Comparison of ENCODE assay signal across 9 cellular contexts in genomic region chr9:137190315-137190853, GRCh38. TPM values are rescaled to one million over a fixed set of nuclear protein-coding genes. Genes with fewer than 3 reads are reported as not detected.
DNase-seq lines count a peak whose midpoint lies in the region; ATAC-seq and TF ChIP-seq lines count a peak whose summit lies in the region.
"Had no signal": no experiment of that assay in that cellular context is flagged by ENCODE, and none has a peak within 500 bp of the region (broad histone marks: within the 10 kb centered on the region; RNA-seq: fewer than 3 reads in every experiment).

No MANE protein-coding gene starts in this region.

- no peaks in the 10 kb centered on the region for H3K27me3 Mint-ChIP-seq in activated naive CD4-positive, alpha-beta T cell treated with anti-CD3 and anti-CD28 coated beads for 36 hours (ENCODE audit: low read depth)
- no peaks in the 10 kb centered on the region for H3K27me3 Mint-ChIP-seq in activated CD8-positive, alpha-beta T cell treated with anti-CD3 and anti-CD28 coated beads for 36 hours

- peaks cover 33% of the 10 kb centered on the region for H3K4me1 Mint-ChIP-seq in activated naive CD4-positive, alpha-beta T cell treated with anti-CD3 and anti-CD28 coated beads for 36 hours (ENCODE audit: low read depth)
- H3K4me1 Mint-ChIP-seq in activated CD8-positive, alpha-beta T cell treated with anti-CD3 and anti-CD28 coated beads for 36 hours (ENCODE audit: low read depth) = peaks cover 30% of the 10 kb centered on the region

- H3K4me2 ChIP-seq in hepatocyte = peak overlapping the region; percentile 92

- no peaks in the 10 kb centered on the region for H3K9me3 ChIP-seq in hepatocyte (ENCODE audit: low read depth)

- intact Hi-C loops in activated naive CD4-positive, alpha-beta T cell treated with anti-CD3 and anti-CD28 coated beads for 36 hours (cut with micrococcal nuclease) = no loop called here
- intact Hi-C loops in activated CD8-positive, alpha-beta T cell treated with anti-CD3 and anti-CD28 coated beads for 36 hours (cut with micrococcal nuclease) = no loop called here

- no peaks in the 10 kb centered on the region for H3K36me3 ChIP-seq in hepatocyte (replicated peaks; ENCODE audit: insufficient read depth, low read depth)

- ATAC-seq in activated CD8-positive, alpha-beta T cell treated with anti-CD3 and anti-CD28 coated beads for 36 hours = no peak

- H3K27ac ChIP-seq in hepatocyte (peak overlapping the region; percentile 98), temporal lobe (ENCODE audit: low read depth, low read length) (peak overlapping the region; percentile 100)

- DNase-seq in activated naive CD4-positive, alpha-beta T cell treated with anti-CD3 and anti-CD28 coated beads for 36 hours = no peak
- no peak for DNase-seq in activated naive CD4-positive, alpha-beta T cell treated with anti-CD3 and anti-CD28 coated beads, Interleukin-2, amount 50 U/mL, for 16 hours
- no peak for DNase-seq in activated CD8-positive, alpha-beta T cell treated with anti-CD3 and anti-CD28 coated beads for 36 hours
- DNase-seq in hepatocyte (ENCODE audit: low spot score) (peak; percentile 42), SIG-M5 (lab: John Stamatoyannopoulos, UW) (no peak), NOMO-1 (lab: John Stamatoyannopoulos, UW; ENCODE audit: unreplicated experiment in 2 of 2) (no peak), hypothalamus (lab: John Stamatoyannopoulos, UW) (no peak)
- DNase-seq: SHP77 had no signal

- peaks cover 45% of the 10 kb centered on the region for H4K20me1 ChIP-seq in hepatocyte (ENCODE audit: insufficient read depth, poor library complexity, severe bottlenecking)

- 96% methylated on average over 5 of the region's 9 CpGs for WGBS in hepatocyte (ENCODE audit: low lambda C conversion rate, missing lambda C conversion rate)

- POLR2A ChIA-PET in activated CD8-positive, alpha-beta T cell treated with anti-CD3 and anti-CD28 coated beads for 36 hours (lab: Charles Lee) = interaction anchor here (1.3 to 4.0 kb wide), 3 partner anchors 8 to 63 kb away, joined by 5 to 16 read pairs (median 9); no protein-coding TSS in a partner anchor

- H3K4me3 Mint-ChIP-seq in activated naive CD4-positive, alpha-beta T cell treated with anti-CD3 and anti-CD28 coated beads for 36 hours = peak overlapping the region; percentile 92
- H3K4me3 Mint-ChIP-seq in activated CD8-positive, alpha-beta T cell treated with anti-CD3 and anti-CD28 coated beads for 36 hours = peak overlapping the region; percentile 52

- TF ChIP-seq CTCF in activated CD8-positive, alpha-beta T cell treated with anti-CD3 and anti-CD28 coated beads for 36 hours (IDR thresholded peaks at IDR 0.05) = no peak
- TF ChIP-seq CTCF in hepatocyte (IDR thresholded peaks at IDR 0.05; ENCODE audit: poor library complexity) = no peak

- no peak overlapping the region for H3K4me3 ChIP-seq in hepatocyte

- no peaks in the 10 kb centered on the region for H3K27me3 ChIP-seq in hepatocyte

- no peaks in the 10 kb centered on the region for H3K9me3 Mint-ChIP-seq in activated naive CD4-positive, alpha-beta T cell treated with anti-CD3 and anti-CD28 coated beads for 36 hours
- H3K9me3 Mint-ChIP-seq in activated CD8-positive, alpha-beta T cell treated with anti-CD3 and anti-CD28 coated beads for 36 hours = no peaks in the 10 kb centered on the region

- peaks cover 78% of the 10 kb centered on the region for H3K79me2 ChIP-seq in hepatocyte

- CTCF ChIA-PET in activated naive CD4-positive, alpha-beta T cell treated with anti-CD3 and anti-CD28 coated beads for 36 hours (lab: Charles Lee) = interaction anchor here (1.5 to 2.6 kb wide), 5 partner anchors 9 to 94 kb away, joined by 4 to 16 read pairs (median 6); partner anchors contain the start of genes RNF224 and TPRN
- CTCF ChIA-PET in activated CD8-positive, alpha-beta T cell treated with anti-CD3 and anti-CD28 coated beads for 36 hours (lab: Charles Lee) = interaction anchor here (0.7 to 2.0 kb wide), 6 partner anchors 16 to 155 kb away, joined by 3 to 15 read pairs (median 4); partner anchors contain the start of genes NDOR1, RNF224 and TMEM203

- H3K9me2 ChIP-seq in hepatocyte (replicated peaks; ENCODE audit: insufficient read depth) = no peaks in the 10 kb centered on the region

- H3K27ac Mint-ChIP-seq in activated naive CD4-positive, alpha-beta T cell treated with anti-CD3 and anti-CD28 coated beads for 36 hours = no peak overlapping the region
- H3K27ac Mint-ChIP-seq in activated CD8-positive, alpha-beta T cell treated with anti-CD3 and anti-CD28 coated beads for 36 hours = no peak overlapping the region

- no peak overlapping the region for H2AFZ ChIP-seq in hepatocyte

- H3K4me1 ChIP-seq in hepatocyte (ENCODE audit: insufficient read depth) = peaks cover 34% of the 10 kb centered on the region

- H3K36me3 Mint-ChIP-seq in activated naive CD4-positive, alpha-beta T cell treated with anti-CD3 and anti-CD28 coated beads for 36 hours (ENCODE audit: low read depth) = peaks cover 3% of the 10 kb centered on the region
- H3K36me3 Mint-ChIP-seq in activated CD8-positive, alpha-beta T cell treated with anti-CD3 and anti-CD28 coated beads for 36 hours (ENCODE audit: low read depth) = peaks cover 6% of the 10 kb centered on the region

RNA-seq across cellular contexts. Expression of gene SSNA1, which starts 1.9 kb away (rescaled TPM):
- total RNA-seq in activated naive CD4-positive, alpha-beta T cell treated with anti-CD3 and anti-CD28 coated beads for 36 hours = 10 to 100 TPM; 48.2 to 49.9 TPM
- total RNA-seq in activated CD8-positive, alpha-beta T cell treated with anti-CD3 and anti-CD28 coated beads for 36 hours = 10 to 100 TPM; 53.3 to 58.4 TPM
- total RNA-seq in hepatocyte (74.3 and 82.2 TPM in 2 replicates), temporal lobe (15.7 TPM)
- polyA plus RNA-seq in hepatocyte = 128 and 137 TPM in 2 replicates

RNA-seq across cellular contexts. Expression of gene ANAPC2, which starts 2.0 kb away (rescaled TPM):
- 10 to 100 TPM; 34.8 to 36.6 TPM for total RNA-seq in activated naive CD4-positive, alpha-beta T cell treated with anti-CD3 and anti-CD28 coated beads for 36 hours
- total RNA-seq in activated CD8-positive, alpha-beta T cell treated with anti-CD3 and anti-CD28 coated beads for 36 hours = 10 to 100 TPM; 38.6 to 39.6 TPM
- total RNA-seq in hepatocyte (21.3 and 26.2 TPM in 2 replicates), temporal lobe (22.1 TPM)
- polyA plus RNA-seq in hepatocyte = 12.2 and 16.2 TPM in 2 replicates

RNA-seq across cellular contexts. Expression of gene TPRN, which starts 10.2 kb away (rescaled TPM):
- 1 to 10 TPM; 2.1 to 2.6 TPM for total RNA-seq in activated naive CD4-positive, alpha-beta T cell treated with anti-CD3 and anti-CD28 coated beads for 36 hours
- total RNA-seq in activated CD8-positive, alpha-beta T cell treated with anti-CD3 and anti-CD28 coated beads for 36 hours = 1 to 10 TPM; 5.7 to 6.6 TPM
- total RNA-seq in hepatocyte = 27.6 and 34.4 TPM in 2 replicates
- 82.3 and 104 TPM in 2 replicates for polyA plus RNA-seq in hepatocyte
- 5.4 TPM for total RNA-seq in temporal lobe

RNA-seq across cellular contexts. Expression of gene TMEM203, which starts 15.1 kb away (rescaled TPM):
- total RNA-seq in activated naive CD4-positive, alpha-beta T cell treated with anti-CD3 and anti-CD28 coated beads for 36 hours = 10 to 100 TPM; 21.8 to 23.2 TPM
- total RNA-seq in activated CD8-positive, alpha-beta T cell treated with anti-CD3 and anti-CD28 coated beads for 36 hours = 10 to 100 TPM; 29.4 to 29.9 TPM
- 37.6 and 43.5 TPM in 2 replicates for total RNA-seq in hepatocyte
- 48.3 and 60.7 TPM in 2 replicates for polyA plus RNA-seq in hepatocyte
- 21.9 TPM for total RNA-seq in temporal lobe

RNA-seq across cellular contexts. Expression of gene NDOR1, which starts 15.1 kb away (rescaled TPM):
- 10 to 100 TPM; 25.3 to 26.1 TPM for total RNA-seq in activated naive CD4-positive, alpha-beta T cell treated with anti-CD3 and anti-CD28 coated beads for 36 hours
- 10 to 100 TPM; 29.5 to 30.7 TPM for total RNA-seq in activated CD8-positive, alpha-beta T cell treated with anti-CD3 and anti-CD28 coated beads for 36 hours
- total RNA-seq in hepatocyte (4.4 and 7.8 TPM in 2 replicates), temporal lobe (3.4 TPM)
- polyA plus RNA-seq in hepatocyte = 12.3 and 17.6 TPM in 2 replicates
